In the genomic region with DNA sequence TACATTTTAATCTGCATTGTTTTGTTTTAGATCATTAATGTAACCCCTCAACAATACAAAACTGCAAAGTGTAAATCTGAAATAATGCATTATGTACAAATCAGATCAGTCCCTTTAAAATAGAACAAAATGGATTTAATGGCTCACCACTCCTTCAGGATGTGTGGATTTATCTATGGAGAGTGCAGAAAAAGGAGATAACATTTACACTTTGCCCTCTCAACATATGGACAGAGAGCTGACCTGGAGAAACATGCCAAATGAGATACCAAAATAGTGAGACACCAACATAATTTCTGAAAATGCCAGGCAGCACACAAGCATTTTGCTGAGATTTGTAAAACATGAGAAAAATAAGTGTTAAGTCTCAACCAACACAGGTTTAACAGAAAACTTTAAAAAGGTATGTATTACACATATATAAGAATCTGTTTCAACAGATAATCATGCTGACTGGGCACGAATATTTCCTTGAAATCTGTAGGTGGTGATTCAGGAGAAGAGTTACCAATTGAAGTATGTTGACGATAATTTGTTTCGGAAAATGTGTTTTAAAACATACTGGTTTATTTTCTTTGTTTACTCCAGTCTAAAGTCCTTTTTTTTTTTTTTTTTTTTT, we compare ENCODE assay signal across 2 cellular contexts.
TF ChIP-seq lines count a peak whose summit lies in the region.

No MANE protein-coding gene starts in this region.

TF ChIP-seq in GM12878, 131 proteins besides CTCF, POLR2A, EP300 and RAD21 (continued from another document):
- no peak for TF ChIP-seq KLF5 (IDR thresholded peaks at IDR 0.05; ENCODE audit: partially characterized antibody)
- TF ChIP-seq, protein P1, sequence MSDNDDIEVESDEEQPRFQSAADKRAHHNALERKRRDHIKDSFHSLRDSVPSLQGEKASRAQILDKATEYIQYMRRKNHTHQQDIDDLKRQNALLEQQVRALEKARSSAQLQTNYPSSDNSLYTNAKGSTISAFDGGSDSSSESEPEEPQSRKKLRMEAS (IDR thresholded peaks at IDR 0.05; ENCODE audit: low read depth, low read length), result no peak
- TF ChIP-seq SKIL (IDR thresholded peaks at IDR 0.05; ENCODE audit: low read depth, poor library complexity, severe bottlenecking), result no peak
- no peak for TF ChIP-seq KDM1A (IDR thresholded peaks at IDR 0.05; ENCODE audit: borderline replicate concordance)
- TF ChIP-seq HDAC2 (IDR thresholded peaks at IDR 0.05), result no peak
- TF ChIP-seq BCL11A (IDR thresholded peaks at IDR 0.05; ENCODE audit: low read depth, low read length), result no peak
- TF ChIP-seq, protein P2, sequence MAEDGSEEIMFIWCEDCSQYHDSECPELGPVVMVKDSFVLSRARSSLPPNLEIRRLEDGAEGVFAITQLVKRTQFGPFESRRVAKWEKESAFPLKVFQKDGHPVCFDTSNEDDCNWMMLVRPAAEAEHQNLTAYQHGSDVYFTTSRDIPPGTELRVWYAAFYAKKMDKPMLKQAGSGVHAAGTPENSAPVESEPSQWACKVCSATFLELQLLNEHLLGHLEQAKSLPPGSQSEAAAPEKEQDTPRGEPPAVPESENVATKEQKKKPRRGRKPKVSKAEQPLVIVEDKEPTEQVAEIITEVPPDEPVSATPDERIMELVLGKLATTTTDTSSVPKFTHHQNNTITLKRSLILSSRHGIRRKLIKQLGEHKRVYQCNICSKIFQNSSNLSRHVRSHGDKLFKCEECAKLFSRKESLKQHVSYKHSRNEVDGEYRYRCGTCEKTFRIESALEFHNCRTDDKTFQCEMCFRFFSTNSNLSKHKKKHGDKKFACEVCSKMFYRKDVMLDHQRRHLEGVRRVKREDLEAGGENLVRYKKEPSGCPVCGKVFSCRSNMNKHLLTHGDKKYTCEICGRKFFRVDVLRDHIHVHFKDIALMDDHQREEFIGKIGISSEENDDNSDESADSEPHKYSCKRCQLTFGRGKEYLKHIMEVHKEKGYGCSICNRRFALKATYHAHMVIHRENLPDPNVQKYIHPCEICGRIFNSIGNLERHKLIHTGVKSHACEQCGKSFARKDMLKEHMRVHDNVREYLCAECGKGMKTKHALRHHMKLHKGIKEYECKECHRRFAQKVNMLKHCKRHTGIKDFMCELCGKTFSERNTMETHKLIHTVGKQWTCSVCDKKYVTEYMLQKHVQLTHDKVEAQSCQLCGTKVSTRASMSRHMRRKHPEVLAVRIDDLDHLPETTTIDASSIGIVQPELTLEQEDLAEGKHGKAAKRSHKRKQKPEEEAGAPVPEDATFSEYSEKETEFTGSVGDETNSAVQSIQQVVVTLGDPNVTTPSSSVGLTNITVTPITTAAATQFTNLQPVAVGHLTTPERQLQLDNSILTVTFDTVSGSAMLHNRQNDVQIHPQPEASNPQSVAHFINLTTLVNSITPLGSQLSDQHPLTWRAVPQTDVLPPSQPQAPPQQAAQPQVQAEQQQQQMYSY (CRISPR knock-in tag; IDR thresholded peaks at IDR 0.05), result no peak

TF ChIP-seq in liver, 16 proteins besides CTCF, POLR2A, EP300 and RAD21 (continued from another document):
- TF ChIP-seq REST (IDR thresholded peaks at IDR 0.05), result no peak
